18 cellular contexts compared by ENCODE assay signal in the genomic region with DNA sequence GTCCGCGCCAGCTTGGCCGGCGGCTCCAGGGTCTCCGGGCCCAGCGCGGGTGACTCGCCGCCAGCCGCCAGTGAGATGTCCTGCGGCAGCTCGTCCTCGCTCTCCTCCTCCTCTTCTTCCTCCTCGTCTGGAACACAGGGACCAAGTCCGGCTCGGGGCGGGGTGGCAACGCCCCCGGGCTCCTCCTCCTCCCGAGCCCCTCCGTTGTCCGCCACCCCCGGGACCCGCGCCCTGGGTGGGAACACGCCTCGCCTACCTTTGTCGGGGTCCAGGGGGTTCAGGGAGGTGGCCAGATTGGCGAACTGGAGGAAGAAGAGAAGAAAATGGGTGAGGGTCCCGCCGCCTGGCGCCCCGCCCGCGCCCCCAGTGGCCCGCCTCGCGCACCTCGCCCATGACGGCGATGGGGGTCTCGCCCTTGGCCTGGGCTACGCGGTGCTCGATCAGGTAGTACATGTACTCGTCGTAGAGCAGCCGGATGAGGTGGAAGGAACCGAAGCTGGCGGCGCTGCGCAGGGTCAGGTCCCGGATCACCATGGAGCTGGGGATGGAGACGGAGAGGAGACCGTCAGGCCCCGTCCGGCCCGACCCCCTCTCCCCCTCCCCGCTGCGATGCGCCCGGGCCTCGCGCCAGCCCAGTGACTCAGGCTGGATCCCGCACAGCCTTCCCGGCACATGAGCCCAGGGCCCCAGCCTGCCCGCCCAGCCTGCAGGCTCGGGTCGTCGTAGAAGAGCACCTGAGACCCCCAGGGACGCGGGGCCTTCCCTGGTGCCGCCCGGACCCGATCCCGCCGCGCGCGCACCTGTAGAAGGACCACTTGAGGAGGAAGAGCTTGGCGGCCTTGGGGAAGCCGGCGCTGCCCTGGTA. TPM values are rescaled to one million over a fixed set of nuclear protein-coding genes. Genes with fewer than 3 reads are reported as not detected.
A peak's percentile ranks its signal among the peaks of the same experiment; 100 is the strongest.
DNase-seq lines count a peak whose midpoint lies in the region; ATAC-seq and TF ChIP-seq lines count a peak whose summit lies in the region.
"Had no signal": no experiment of that assay in that cellular context is flagged by ENCODE, and none has a peak within 500 bp of the region (broad histone marks: within the 10 kb centered on the region; RNA-seq: fewer than 3 reads in every experiment).

No MANE protein-coding gene starts in this region.

- H3K27me3 Mint-ChIP-seq in stimulated activated naive CD8-positive, alpha-beta T cell treated with anti-CD3 and anti-CD28 coated beads, Interleukin-15, amount 100 ng/mL, for 72 hours, result no peaks in the 10 kb centered on the region
- H3K27me3 Mint-ChIP-seq in glutamatergic neuron (ENCODE audit: unreplicated experiment), result peaks cover 11% of the 10 kb centered on the region

- peak overlapping the region; percentile 37 for H3K4me2 ChIP-seq in neuronal stem cell (ENCODE audit: insufficient read depth, low read length, poor library complexity, severe bottlenecking)

- H2BK12ac ChIP-seq in neuronal stem cell (ENCODE audit: low read length), result peak overlapping the region; percentile 84

- peak; percentile 13 for ATAC-seq in stimulated activated naive CD8-positive, alpha-beta T cell treated with anti-CD3 and anti-CD28 coated beads, Interleukin-15, amount 100 ng/mL, for 72 hours
- no peak for ATAC-seq in stimulated activated naive CD8-positive, alpha-beta T cell treated with anti-CD3 and anti-CD28 coated beads, Interleukin-15, Interleukin-2, amounts not matched to agents 100 U/mL and 50 U/mL, for 24 hours
- ATAC-seq in HG02885 (IDR thresholded peaks at IDR 0.05; ENCODE audit: poor library complexity, unreplicated experiment), result no peak
- no peak for ATAC-seq in GM21423 (IDR thresholded peaks at IDR 0.05; ENCODE audit: unreplicated experiment)
- ATAC-seq in HG03159 (IDR thresholded peaks at IDR 0.05; ENCODE audit: unreplicated experiment), result no peak
- ATAC-seq: body of pancreas had no signal

- no peak overlapping the region for H2BK120ac ChIP-seq in neuronal stem cell (ENCODE audit: low read depth, low read length)

- H3K4ac ChIP-seq in neuronal stem cell (ENCODE audit: low read length), result no peak overlapping the region

- no peak overlapping the region for H3K14ac ChIP-seq in neuronal stem cell (ENCODE audit: low read length)

- peak overlapping the region in 1 of 2 donors; percentile 49 for H3K4me3 ChIP-seq in neuronal stem cell (ENCODE audit: low read length in 2 of 2)
- H3K4me3 ChIP-seq: body of pancreas, thyroid gland had no signal

- H3K27ac Mint-ChIP-seq in stimulated activated naive CD8-positive, alpha-beta T cell treated with anti-CD3 and anti-CD28 coated beads, Interleukin-15, amount 100 ng/mL, for 72 hours, result peak overlapping the region in 1 of 2 donors; percentile 42
- H3K27ac Mint-ChIP-seq in glutamatergic neuron (ENCODE audit: unreplicated experiment), result no peak overlapping the region

- H4K8ac ChIP-seq in neuronal stem cell (ENCODE audit: low read depth, low read length), result no peak overlapping the region

- no peak for DNase-seq in stimulated activated naive CD8-positive, alpha-beta T cell treated with anti-CD3 and anti-CD28 coated beads, Interleukin-15, amount 100 ng/mL, for 72 hours
- DNase-seq in stimulated activated naive CD8-positive, alpha-beta T cell treated with anti-CD3 and anti-CD28 coated beads, Interleukin-15, Interleukin-2, amounts not matched to agents 100 U/mL and 50 U/mL, for 24 hours, result no peak
- DNase-seq in glutamatergic neuron, result peak; percentile 65
- DNase-seq in neuronal stem cell (ENCODE audit: low spot score), result no peak
- no peak for DNase-seq in NCI-H1694 (lab: John Stamatoyannopoulos, UW)
- DNase-seq: activated CD4-positive, alpha-beta T cell treated with anti-CD3 and anti-CD28 coated beads, Interleukin-2, amount 50 U/mL, for 4 hours; body of pancreas; Calu3; effector memory CD4-positive, alpha-beta T cell; Karpas-422; NCI-H1694 treated with DMSO at 0.1 percent for 48 hours; NCI-H69; thyroid gland had no signal

- peak overlapping the region; percentile 84 for H2AK5ac ChIP-seq in neuronal stem cell (ENCODE audit: low read depth, low read length)

- peaks cover 45 to 66% of the 10 kb centered on the region in 2 donors for H3K36me3 ChIP-seq in neuronal stem cell (replicated peaks in 1 of 2; ENCODE audit: control insufficient read depth in 2 of 2, insufficient read depth in 2 of 2, low read length in 2 of 2)

- H3K4me1 Mint-ChIP-seq in stimulated activated naive CD8-positive, alpha-beta T cell treated with anti-CD3 and anti-CD28 coated beads, Interleukin-15, amount 100 ng/mL, for 72 hours, result peaks cover 13% of the 10 kb centered on the region
- peaks cover 9% of the 10 kb centered on the region for H3K4me1 Mint-ChIP-seq in glutamatergic neuron (ENCODE audit: low read depth, unreplicated experiment)

- WGBS in neuronal stem cell (ENCODE audit: extremely low coverage in 2 of 2, insufficient read length in 2 of 2, insufficient replicate concordance in 1 of 2), 2 donors, result no CpG with 5 or more reads among the region's 83 CpGs

- H3K9me3 ChIP-seq in neuronal stem cell (replicated peaks in 1 of 2; ENCODE audit: control insufficient read depth in 2 of 2, insufficient read depth in 1 of 2, low read depth in 1 of 2, low read length in 2 of 2), result no peaks in the 10 kb centered on the region
- H3K9me3 ChIP-seq: body of pancreas, thyroid gland had no signal

- no peaks in the 10 kb centered on the region for H3K36me3 Mint-ChIP-seq in glutamatergic neuron (ENCODE audit: unreplicated experiment)

- H3K4me1 ChIP-seq in neuronal stem cell (ENCODE audit: control insufficient read depth in 2 of 2, insufficient read depth in 1 of 2, low read depth in 1 of 2, low read length in 2 of 2), result peaks cover 0 to 9% of the 10 kb centered on the region in 2 donors
- H3K4me1 ChIP-seq: body of pancreas, thyroid gland had no signal

- H4K91ac ChIP-seq in neuronal stem cell (ENCODE audit: low read depth, low read length, poor library complexity), result no peak overlapping the region

- no peak overlapping the region for H3K4me3 Mint-ChIP-seq in stimulated activated naive CD8-positive, alpha-beta T cell treated with anti-CD3 and anti-CD28 coated beads, Interleukin-15, amount 100 ng/mL, for 72 hours
- no peak overlapping the region for H3K4me3 Mint-ChIP-seq in glutamatergic neuron (ENCODE audit: unreplicated experiment)
- H3K4me3 Mint-ChIP-seq: neural crest cell had no signal

- H2BK15ac ChIP-seq in neuronal stem cell (ENCODE audit: low read length), result peak overlapping the region; percentile 71

- no peak for TF ChIP-seq CTCF in glutamatergic neuron (IDR thresholded peaks at IDR 0.05; ENCODE audit: partially characterized antibody, unreplicated experiment)

- H2BK5ac ChIP-seq in neuronal stem cell (ENCODE audit: low read length), result no peak overlapping the region

- H3K9ac ChIP-seq in neuronal stem cell (ENCODE audit: low read depth, low read length, poor library complexity), result peak overlapping the region; percentile 30

- H2AFZ ChIP-seq in neuronal stem cell (ENCODE audit: low read length), result no peak overlapping the region

- H3K9me3 Mint-ChIP-seq in stimulated activated naive CD8-positive, alpha-beta T cell treated with anti-CD3 and anti-CD28 coated beads, Interleukin-15, amount 100 ng/mL, for 72 hours, result no peaks in the 10 kb centered on the region
- H3K9me3 Mint-ChIP-seq in glutamatergic neuron (ENCODE audit: unreplicated experiment), result peaks cover 4% of the 10 kb centered on the region
- H3K9me3 Mint-ChIP-seq: neural crest cell had no signal

- peaks cover 7% of the 10 kb centered on the region for H3K79me1 ChIP-seq in neuronal stem cell (ENCODE audit: low read depth, low read length)

- H3K27me3 ChIP-seq in neuronal stem cell (ENCODE audit: control insufficient read depth in 3 of 3, insufficient read depth in 3 of 3, low read depth in 1 of 3, low read length in 3 of 3), result peaks cover 0 to 4% (median 0%) of the 10 kb centered on the region in 3 experiments
- H3K27me3 ChIP-seq: body of pancreas, thyroid gland had no signal

- H3K23ac ChIP-seq in neuronal stem cell (ENCODE audit: low read depth, low read length, poor library complexity), result peak overlapping the region; percentile 80

- no peak overlapping the region for H3K27ac ChIP-seq in neuronal stem cell (replicated peaks; ENCODE audit: low read length)
- H3K27ac ChIP-seq: body of pancreas, thyroid gland had no signal

- peak overlapping the region; percentile 80 for H3K18ac ChIP-seq in neuronal stem cell (ENCODE audit: low read length)

RNA-seq across cellular contexts. Expression of a gene that starts 10.7 kb away (rescaled TPM):
- total RNA-seq in glutamatergic neuron (ENCODE audit: unreplicated experiment), result 84.4 TPM
- polyA plus RNA-seq in neuronal stem cell (2013, experiment 1 of 2), result 44.9 TPM
- 44.2 TPM for polyA plus RNA-seq in neuronal stem cell (2013, experiment 2 of 2)

RNA-seq across cellular contexts. Expression of a gene that starts 24.8 kb away (rescaled TPM):
- total RNA-seq in glutamatergic neuron (ENCODE audit: unreplicated experiment), result 8.9 TPM
- 2.8 TPM for polyA plus RNA-seq in neuronal stem cell (2013, experiment 1 of 2)
- 2.8 TPM for polyA plus RNA-seq in neuronal stem cell (2013, experiment 2 of 2)
- total RNA-seq: Calu3, lung microvascular endothelial cell had no signal

RNA-seq across cellular contexts. Expression of a gene that starts 43.1 kb away (rescaled TPM):
- total RNA-seq in glutamatergic neuron (ENCODE audit: unreplicated experiment), result 9.4 TPM
- 7.3 TPM for polyA plus RNA-seq in neuronal stem cell (2013, experiment 1 of 2)
- 7.5 TPM for polyA plus RNA-seq in neuronal stem cell (2013, experiment 2 of 2)

RNA-seq across cellular contexts. Expression of a gene that starts 57.0 kb away (rescaled TPM):
- total RNA-seq in glutamatergic neuron (ENCODE audit: unreplicated experiment), result 56.3 TPM
- polyA plus RNA-seq in neuronal stem cell (2013, experiment 1 of 2), result 19.7 TPM
- 18.7 TPM for polyA plus RNA-seq in neuronal stem cell (2013, experiment 2 of 2)

RNA-seq across cellular contexts. Expression of a gene that starts 57.1 kb away (rescaled TPM):
- 4.6 TPM for total RNA-seq in glutamatergic neuron (ENCODE audit: unreplicated experiment)
- 1.8 TPM for polyA plus RNA-seq in neuronal stem cell (2013, experiment 1 of 2)
- polyA plus RNA-seq in neuronal stem cell (2013, experiment 2 of 2), result 2.1 TPM
